Comparison of ENCODE assay signal across 17 cellular contexts in genomic region chr3:2458816-2459215, GRCh38.
DNase-seq lines count a peak whose midpoint lies in the region; ATAC-seq and TF ChIP-seq lines count a peak whose summit lies in the region.
"Had no signal": no experiment of that assay in that cellular context is flagged by ENCODE, and none has a peak within 500 bp of the region (broad histone marks: within the 10 kb centered on the region; RNA-seq: fewer than 3 reads in every experiment).

No MANE protein-coding gene starts in this region.

- H3K4me3 ChIP-seq in SK-N-MC: peak overlapping the region; percentile 61; the same call in 1 of the 2 replicates
- H3K4me3 ChIP-seq in parathyroid adenoma (ENCODE audit: low read depth, low read length): no peak overlapping the region
- H3K4me3 ChIP-seq in mammary epithelial cell (replicated peaks in 1 of 3; ENCODE audit: insufficient read depth in 1 of 3, low read depth in 2 of 3, low read length in 3 of 3): no peak overlapping the region
- H3K4me3 ChIP-seq: BLaER1 treated with 17β-estradiol and CSF1 and Interleukin-3, amounts not matched to agents 10 nM and 100 nM had no signal

- in situ Hi-C loops in mammary epithelial cell (cut with MboI; ENCODE audit: low sequenced_read_pairs in 2 of 2): no loop called here

- CTCF ChIA-PET in mammary epithelial cell (lab: Charles Lee; ENCODE audit: low non-redundant PET): no interaction called here

- H3K36me3 ChIP-seq in SK-N-MC (ENCODE audit: insufficient read depth, low read length) (no peaks in the 10 kb centered on the region), parathyroid adenoma (ENCODE audit: control insufficient read depth, insufficient read depth, low read length) (no peaks in the 10 kb centered on the region), mammary epithelial cell (ENCODE audit: insufficient read depth, low read length) (no peaks in the 10 kb centered on the region)
- H3K36me3 ChIP-seq: BLaER1 treated with 17β-estradiol and CSF1 and Interleukin-3, amounts not matched to agents 10 nM and 100 nM had no signal

- H2AFZ ChIP-seq in parathyroid adenoma (no peak overlapping the region), mammary epithelial cell (ENCODE audit: low read depth, low read length) (no peak overlapping the region)

- H3K4me1 ChIP-seq in parathyroid adenoma: peaks cover 41% of the 10 kb centered on the region
- H3K4me1 ChIP-seq in mammary epithelial cell (ENCODE audit: insufficient read depth, low read length): no peaks in the 10 kb centered on the region
- H3K4me1 ChIP-seq: BLaER1 treated with 17β-estradiol and CSF1 and Interleukin-3, amounts not matched to agents 10 nM and 100 nM; Caco-2 had no signal

- H4K20me1 ChIP-seq in mammary epithelial cell (ENCODE audit: insufficient read depth, low read length): no peaks in the 10 kb centered on the region
- H4K20me1 ChIP-seq: BLaER1 treated with 17β-estradiol and CSF1 and Interleukin-3, amounts not matched to agents 10 nM and 100 nM had no signal

- intact Hi-C loops in mammary epithelial cell (cut with micrococcal nuclease): no loop called here

- no peak overlapping the region for H3K4me2 ChIP-seq in parathyroid adenoma (ENCODE audit: low read length)
- no peak overlapping the region for H3K4me2 ChIP-seq in mammary epithelial cell (ENCODE audit: insufficient read depth, low read depth, low read length)
- H3K4me2 ChIP-seq: BLaER1 treated with 17β-estradiol and CSF1 and Interleukin-3, amounts not matched to agents 10 nM and 100 nM had no signal

- no peaks in the 10 kb centered on the region for H3K27me3 ChIP-seq in parathyroid adenoma (ENCODE audit: control insufficient read depth, insufficient read depth, low read length)
- H3K27me3 ChIP-seq in mammary epithelial cell (ENCODE audit: insufficient read depth, low read length): no peaks in the 10 kb centered on the region
- H3K27me3 ChIP-seq: BLaER1 treated with 17β-estradiol and CSF1 and Interleukin-3, amounts not matched to agents 10 nM and 100 nM had no signal

- DNase-seq in NCI-H69 (lab: John Stamatoyannopoulos, UW): peak; percentile 2
- DNase-seq in SK-N-MC (ENCODE audit: low read depth, low spot score): peak; percentile 74
- no peak for DNase-seq in Kasumi-1 (lab: John Stamatoyannopoulos, UW)
- no peak for DNase-seq in T-helper 9 cell
- no peak for DNase-seq in mammary epithelial cell
- DNase-seq: 8988T; AML-193; Caco-2; Calu3; CD4-positive, alpha-beta T cell; CD8-positive, alpha-beta T cell; DMS79 treated with DMSO at 0.1 percent for 48 hours; GF-D8 had no signal

- no peak for ATAC-seq in HG03045 (IDR thresholded peaks at IDR 0.05; ENCODE audit: unreplicated experiment)
- ATAC-seq: CD8-positive, alpha-beta T cell had no signal

- dilution Hi-C loops in mammary epithelial cell (cut with HindIII; ENCODE audit: low sequenced_read_pairs): no loop called here

- 41% methylated on average over 2 of the region's 2 CpGs for WGBS in mammary epithelial cell (ENCODE audit: low coverage, missing lambda C conversion rate)

- no peak overlapping the region for H3K9ac ChIP-seq in SK-N-MC (ENCODE audit: insufficient read length)
- H3K9ac ChIP-seq in parathyroid adenoma: no peak overlapping the region
- H3K9ac ChIP-seq in mammary epithelial cell (ENCODE audit: insufficient read depth, low read length): no peak overlapping the region
- H3K9ac ChIP-seq: BLaER1 treated with 17β-estradiol and CSF1 and Interleukin-3, amounts not matched to agents 10 nM and 100 nM had no signal

- TF ChIP-seq CTCF in parathyroid adenoma (IDR thresholded peaks at IDR 0.05): no peak
- TF ChIP-seq CTCF in mammary epithelial cell (conservative IDR thresholded peaks at IDR 0.05 in 1 of 2, IDR thresholded peaks at IDR 0.05 in 1 of 2; ENCODE audit: extremely low read depth in 1 of 2, insufficient read depth in 1 of 2, low read depth in 1 of 2, low read length in 2 of 2): no peak

- H3K79me2 ChIP-seq in parathyroid adenoma: no peaks in the 10 kb centered on the region
- H3K79me2 ChIP-seq in mammary epithelial cell (ENCODE audit: insufficient read depth, low read length): no peaks in the 10 kb centered on the region

- H3K27ac ChIP-seq in SK-N-MC (peak overlapping the region; percentile 96), parathyroid adenoma (peak overlapping the region; percentile 74), mammary epithelial cell (ENCODE audit: insufficient read depth, low read depth, low read length) (no peak overlapping the region)
- H3K27ac ChIP-seq: BLaER1 treated with 17β-estradiol and CSF1 and Interleukin-3, amounts not matched to agents 10 nM and 100 nM; C4-2B had no signal

- BruUV-seq in mammary epithelial cell (replicated peaks; lab: Mats Ljungman, UMichigan): no TSS peak

- H3K9me3 ChIP-seq in SK-N-MC (ENCODE audit: low read depth, low read length): no peaks in the 10 kb centered on the region
- no peaks in the 10 kb centered on the region for H3K9me3 ChIP-seq in parathyroid adenoma (ENCODE audit: control insufficient read depth, low read length)
- peaks cover 9% of the 10 kb centered on the region for H3K9me3 ChIP-seq in mammary epithelial cell (replicated peaks; ENCODE audit: insufficient read depth, low read length)
- H3K9me3 ChIP-seq: BLaER1 treated with 17β-estradiol and CSF1 and Interleukin-3, amounts not matched to agents 10 nM and 100 nM; Caco-2 had no signal

Comparison
In these comparisons a context has a peak if more than half of its experiments do, and no peak if none do; other contexts are left out.
1. DNase-seq: peak in NCI-H69 (single experiment) and SK-N-MC (single experiment); none in Kasumi-1 (0 of 2), T-helper 9 cell (single experiment) and mammary epithelial cell (single experiment).